Comparison of ENCODE assay signal across 9 cellular contexts in genomic region chr19:50475736-50476223, GRCh38. TPM values are rescaled to one million over a fixed set of nuclear protein-coding genes. Genes with fewer than 3 reads are reported as not detected.
A peak's percentile ranks its signal among the peaks of the same experiment; 100 is the strongest.
DNase-seq lines count a peak whose midpoint lies in the region; ATAC-seq and TF ChIP-seq lines count a peak whose summit lies in the region.
"Had no signal": no experiment of that assay in that cellular context is flagged by ENCODE, and none has a peak within 500 bp of the region (broad histone marks: within the 10 kb centered on the region; RNA-seq: fewer than 3 reads in every experiment).

No MANE protein-coding gene starts in this region.

- no peaks in the 10 kb centered on the region for H3K27me3 ChIP-seq in OCI-LY3 (ENCODE audit: low read depth, low read length)
- H3K27me3 ChIP-seq in esophagus muscularis mucosa = no peaks in the 10 kb centered on the region
- H3K27me3 ChIP-seq in sigmoid colon = no peaks in the 10 kb centered on the region

- H3K36me3 ChIP-seq in OCI-LY3 (replicated peaks; ENCODE audit: low read depth, low read length) (peaks cover 23% of the 10 kb centered on the region), esophagus muscularis mucosa (peaks cover 16 to 25% (median 24%) of the 10 kb centered on the region in 4 donors), sigmoid colon (peaks cover 5 to 25% (median 11%) of the 10 kb centered on the region in 4 donors)

- no peak for DNase-seq in esophagus muscularis mucosa (ENCODE audit: extremely low spot score)
- no peak for DNase-seq in sigmoid colon
- DNase-seq in GOT3 (lab: John Stamatoyannopoulos, UW) = no peak
- DNase-seq in C1 segment of cervical spinal cord (lab: John Stamatoyannopoulos, UW) = no peak
- no peak for DNase-seq in DMS153 treated with DMSO at 0.1 percent for 48 hours (lab: John Stamatoyannopoulos, UW; ENCODE audit: unreplicated experiment)

- H3K9ac ChIP-seq in OCI-LY3 (ENCODE audit: low read length) = no peak overlapping the region

- H3K4me2 ChIP-seq in OCI-LY3 (ENCODE audit: low read length) = peak overlapping the region; percentile 38

- H3K9me3 ChIP-seq in OCI-LY3 (ENCODE audit: insufficient read depth, low read length) (no peaks in the 10 kb centered on the region), esophagus muscularis mucosa (no peaks in the 10 kb centered on the region), sigmoid colon (no peaks in the 10 kb centered on the region)

- peak; percentile 17 for ATAC-seq in GM19452 (IDR thresholded peaks at IDR 0.05; ENCODE audit: unreplicated experiment)
- ATAC-seq in esophagus mucosa = no peak

- H3K27ac ChIP-seq in OCI-LY3 (ENCODE audit: low read length) = no peak overlapping the region
- peak overlapping the region; percentile 70 to 81 (median 74) for H3K27ac ChIP-seq in esophagus muscularis mucosa (replicated peaks in 1 of 4)
- H3K27ac ChIP-seq in sigmoid colon = peak overlapping the region; percentile 76 to 81 (median 80)

- H3K4me1 ChIP-seq in OCI-LY3 (ENCODE audit: low read length) = peaks cover 18% of the 10 kb centered on the region
- H3K4me1 ChIP-seq in esophagus muscularis mucosa = peaks cover 18 to 34% (median 24%) of the 10 kb centered on the region in 4 donors
- H3K4me1 ChIP-seq in sigmoid colon = peaks cover 0 to 26% (median 15%) of the 10 kb centered on the region in 4 donors

- TF ChIP-seq CTCF in OCI-LY3 (IDR thresholded peaks at IDR 0.05; ENCODE audit: low read depth, low read length) (no peak), esophagus muscularis mucosa (IDR thresholded peaks at IDR 0.05) (no peak), sigmoid colon (IDR thresholded peaks at IDR 0.05) (no peak)

- H4K20me1 ChIP-seq in OCI-LY3 (ENCODE audit: insufficient read depth, low read length) = peaks cover 15% of the 10 kb centered on the region

- peaks cover 38% of the 10 kb centered on the region for H3K79me2 ChIP-seq in OCI-LY3 (ENCODE audit: low read length)

- peak overlapping the region; percentile 67 for H2AFZ ChIP-seq in OCI-LY3 (ENCODE audit: low read depth, low read length)

- intact Hi-C loops in esophagus muscularis mucosa (cut with DNase I) (no loop called here), sigmoid colon (cut with DNase I) (loop anchor here (1.0 to 2.0 kb wide), 2 partner anchors 36 to 99 kb away; partner anchors contain the start of genes JOSD2 and NR1H2)

- no peak for TF ChIP-seq POLR2A in esophagus muscularis mucosa (IDR thresholded peaks at IDR 0.05; ENCODE audit: low read depth)
- TF ChIP-seq POLR2A in sigmoid colon (IDR thresholded peaks at IDR 0.05) = no peak

- no peak for TF ChIP-seq EP300 in esophagus muscularis mucosa (IDR thresholded peaks at IDR 0.05)
- TF ChIP-seq EP300 in sigmoid colon (IDR thresholded peaks at IDR 0.05) = no peak

- H3K4me3 ChIP-seq in OCI-LY3 (ENCODE audit: low read length) (peak overlapping the region; percentile 89), esophagus muscularis mucosa (peak overlapping the region; percentile 79 to 96 (median 82)), sigmoid colon (peak overlapping the region in 3 of 4 donors; percentile 75 to 95 (median 89))

- 86% methylated on average over 18 of the region's 29 CpGs for WGBS in esophagus muscularis mucosa
- 76 to 79% methylated on average over 29 of the region's 29 CpGs for WGBS in sigmoid colon, 2 donors

RNA-seq across cellular contexts. Expression of gene EMC10, which starts 0.5 kb away (rescaled TPM):
- 10 to 100 TPM; 41.1 to 79.1 (median 59.7) TPM for total RNA-seq in esophagus muscularis mucosa
- 10 to 100 TPM; 38.5 to 48.5 (median 42.3) TPM for total RNA-seq in sigmoid colon
- polyA plus RNA-seq in sigmoid colon = 100 to 1,000 TPM in 1 of 3 donors, 10 to 100 TPM in 2; 34.2 to 140 (median 41.8) TPM
- total RNA-seq in esophagus mucosa = 53.8 TPM

RNA-seq across cellular contexts. Expression of gene GARIN5A, which starts 0.9 kb away (rescaled TPM):
- under 1 TPM in 2 of 4 donors, not detected in 2; 0.32 to 0.52 TPM for total RNA-seq in esophagus muscularis mucosa
- total RNA-seq in sigmoid colon = 1 to 10 TPM in 2 of 4 donors, under 1 TPM in 1, not detected in 1; 0.36 to 7.1 (median 1.2) TPM
- polyA plus RNA-seq in sigmoid colon = 1 to 10 TPM in 2 of 3 donors, not detected in 1; 1.6 to 2.8 TPM
- 1.1 TPM for total RNA-seq in esophagus mucosa

RNA-seq across cellular contexts. Expression of gene JOSD2, which starts 35.2 kb away (rescaled TPM):
- 10 to 100 TPM; 31.3 to 59.4 (median 42.9) TPM for total RNA-seq in esophagus muscularis mucosa
- total RNA-seq in sigmoid colon = 10 to 100 TPM; 23.5 to 47.9 (median 33.7) TPM
- polyA plus RNA-seq in sigmoid colon = 10 to 100 TPM; 55.3 to 85.1 (median 65.7) TPM
- 38.4 TPM for total RNA-seq in esophagus mucosa

RNA-seq across cellular contexts. Expression of gene ASPDH, which starts 37.9 kb away (rescaled TPM):
- 1 to 10 TPM in 1 of 4 donors, not detected in 3; 1.6 TPM for total RNA-seq in esophagus muscularis mucosa
- not detected for total RNA-seq in sigmoid colon
- not detected for polyA plus RNA-seq in sigmoid colon
- total RNA-seq in esophagus mucosa = not detected
- total RNA-seq: right cardiac atrium had no signal
- polyA plus RNA-seq: right cardiac atrium had no signal

RNA-seq across cellular contexts. Expression of gene MYBPC2, which starts 43.1 kb away (rescaled TPM):
- not detected for total RNA-seq in esophagus muscularis mucosa
- total RNA-seq in sigmoid colon = not detected
- under 1 TPM in 1 of 3 donors, not detected in 2; 0.95 TPM for polyA plus RNA-seq in sigmoid colon
- total RNA-seq in esophagus mucosa = 0.08 TPM
- total RNA-seq: right cardiac atrium had no signal
- polyA plus RNA-seq: right cardiac atrium had no signal
